1 cellular context compared by ENCODE assay signal in the genomic region with DNA sequence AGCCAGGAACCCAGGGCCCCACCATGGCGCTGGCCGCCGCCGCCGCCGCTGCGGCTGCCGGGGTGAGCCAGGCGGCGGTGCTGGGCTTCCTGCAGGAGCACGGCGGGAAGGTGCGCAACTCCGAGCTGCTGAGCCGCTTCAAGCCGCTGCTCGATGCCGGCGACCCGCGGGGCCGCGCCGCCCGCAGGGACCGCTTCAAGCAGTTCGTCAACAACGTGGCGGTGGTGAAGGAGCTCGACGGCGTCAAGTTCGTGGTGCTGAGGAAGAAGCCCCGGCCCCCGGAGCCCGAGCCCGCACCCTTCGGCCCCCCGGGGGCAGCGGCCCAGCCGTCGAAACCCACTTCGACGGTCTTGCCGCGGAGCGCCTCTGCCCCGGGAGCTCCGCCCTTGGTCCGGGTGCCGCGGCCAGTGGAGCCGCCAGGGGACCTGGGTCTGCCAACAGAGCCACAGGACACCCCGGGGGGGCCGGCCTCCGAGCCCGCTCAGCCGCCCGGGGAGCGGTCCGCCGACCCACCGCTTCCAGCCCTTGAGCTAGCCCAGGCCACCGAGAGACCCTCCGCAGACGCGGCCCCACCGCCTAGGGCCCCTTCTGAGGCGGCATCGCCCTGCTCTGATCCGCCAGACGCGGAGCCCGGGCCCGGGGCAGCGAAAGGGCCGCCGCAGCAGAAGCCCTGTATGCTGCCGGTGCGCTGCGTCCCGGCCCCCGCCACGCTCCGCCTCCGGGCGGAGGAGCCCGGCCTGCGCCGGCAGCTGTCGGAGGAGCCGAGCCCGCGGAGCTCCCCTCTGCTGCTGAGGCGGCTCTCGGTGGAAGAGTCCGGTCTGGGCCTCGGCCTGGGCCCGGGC.
A peak's percentile ranks its signal among the peaks of the same experiment; 100 is the strongest.
TF ChIP-seq lines count a peak whose summit lies in the region.

No MANE protein-coding gene starts in this region.

TF ChIP-seq in GM12878, 131 proteins besides CTCF, POLR2A, EP300 and RAD21:
- TF ChIP-seq, protein P1, sequence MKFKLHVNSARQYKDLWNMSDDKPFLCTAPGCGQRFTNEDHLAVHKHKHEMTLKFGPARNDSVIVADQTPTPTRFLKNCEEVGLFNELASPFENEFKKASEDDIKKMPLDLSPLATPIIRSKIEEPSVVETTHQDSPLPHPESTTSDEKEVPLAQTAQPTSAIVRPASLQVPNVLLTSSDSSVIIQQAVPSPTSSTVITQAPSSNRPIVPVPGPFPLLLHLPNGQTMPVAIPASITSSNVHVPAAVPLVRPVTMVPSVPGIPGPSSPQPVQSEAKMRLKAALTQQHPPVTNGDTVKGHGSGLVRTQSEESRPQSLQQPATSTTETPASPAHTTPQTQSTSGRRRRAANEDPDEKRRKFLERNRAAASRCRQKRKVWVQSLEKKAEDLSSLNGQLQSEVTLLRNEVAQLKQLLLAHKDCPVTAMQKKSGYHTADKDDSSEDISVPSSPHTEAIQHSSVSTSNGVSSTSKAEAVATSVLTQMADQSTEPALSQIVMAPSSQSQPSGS (IDR thresholded peaks at IDR 0.05; ENCODE audit: low read length): no peak
- TF ChIP-seq EZH2 (IDR thresholded peaks at IDR 0.05; ENCODE audit: borderline replicate concordance, control insufficient read depth, low read depth, low read length) (no peak), ZNF207 (IDR thresholded peaks at IDR 0.05; ENCODE audit: borderline replicate concordance) (no peak), BCL11A (IDR thresholded peaks at IDR 0.05; ENCODE audit: low read depth, low read length) (no peak), HDGF (IDR thresholded peaks at IDR 0.05) (no peak), GATAD2B (conservative IDR thresholded peaks at IDR 0.05; ENCODE audit: low read depth) (peak; percentile 67; the same call in 1 of the 2 replicates), NFIC (IDR thresholded peaks at IDR 0.05; ENCODE audit: low read depth, low read length) (no peak), IRF4 (IDR thresholded peaks at IDR 0.05; ENCODE audit: low read depth, low read length) (no peak), ASH2L (IDR thresholded peaks at IDR 0.05; ENCODE audit: borderline replicate concordance, low read depth) (no peak), BACH1 (IDR thresholded peaks at IDR 0.05; ENCODE audit: borderline replicate concordance) (0 out of 2 replicates have a peak, but pooled peaks have one; percentile 11), SUZ12 (IDR thresholded peaks at IDR 0.05; ENCODE audit: unreplicated experiment) (peak; percentile 32), NR2F1 (conservative IDR thresholded peaks at IDR 0.05) (0 out of 2 replicates have a peak, but pooled peaks have one; percentile 22), RB1 (IDR thresholded peaks at IDR 0.05; ENCODE audit: borderline replicate concordance) (no peak), IKZF1 (conservative IDR thresholded peaks at IDR 0.05) (peak; percentile 92), BHLHE40 (IDR thresholded peaks at IDR 0.05; ENCODE audit: borderline replicate concordance in 1 of 2, low read depth in 2 of 2, low read length in 1 of 2) (0 out of 4 replicates have a peak, but pooled peaks of 1 of the 2 experiments have one; percentile 8)
- TF ChIP-seq, protein P2, sequence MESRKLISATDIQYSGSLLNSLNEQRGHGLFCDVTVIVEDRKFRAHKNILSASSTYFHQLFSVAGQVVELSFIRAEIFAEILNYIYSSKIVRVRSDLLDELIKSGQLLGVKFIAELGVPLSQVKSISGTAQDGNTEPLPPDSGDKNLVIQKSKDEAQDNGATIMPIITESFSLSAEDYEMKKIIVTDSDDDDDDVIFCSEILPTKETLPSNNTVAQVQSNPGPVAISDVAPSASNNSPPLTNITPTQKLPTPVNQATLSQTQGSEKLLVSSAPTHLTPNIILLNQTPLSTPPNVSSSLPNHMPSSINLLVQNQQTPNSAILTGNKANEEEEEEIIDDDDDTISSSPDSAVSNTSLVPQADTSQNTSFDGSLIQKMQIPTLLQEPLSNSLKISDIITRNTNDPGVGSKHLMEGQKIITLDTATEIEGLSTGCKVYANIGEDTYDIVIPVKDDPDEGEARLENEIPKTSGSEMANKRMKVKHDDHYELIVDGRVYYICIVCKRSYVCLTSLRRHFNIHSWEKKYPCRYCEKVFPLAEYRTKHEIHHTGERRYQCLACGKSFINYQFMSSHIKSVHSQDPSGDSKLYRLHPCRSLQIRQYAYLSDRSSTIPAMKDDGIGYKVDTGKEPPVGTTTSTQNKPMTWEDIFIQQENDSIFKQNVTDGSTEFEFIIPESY (IDR thresholded peaks at IDR 0.05): no peak
- TF ChIP-seq, protein P3, sequence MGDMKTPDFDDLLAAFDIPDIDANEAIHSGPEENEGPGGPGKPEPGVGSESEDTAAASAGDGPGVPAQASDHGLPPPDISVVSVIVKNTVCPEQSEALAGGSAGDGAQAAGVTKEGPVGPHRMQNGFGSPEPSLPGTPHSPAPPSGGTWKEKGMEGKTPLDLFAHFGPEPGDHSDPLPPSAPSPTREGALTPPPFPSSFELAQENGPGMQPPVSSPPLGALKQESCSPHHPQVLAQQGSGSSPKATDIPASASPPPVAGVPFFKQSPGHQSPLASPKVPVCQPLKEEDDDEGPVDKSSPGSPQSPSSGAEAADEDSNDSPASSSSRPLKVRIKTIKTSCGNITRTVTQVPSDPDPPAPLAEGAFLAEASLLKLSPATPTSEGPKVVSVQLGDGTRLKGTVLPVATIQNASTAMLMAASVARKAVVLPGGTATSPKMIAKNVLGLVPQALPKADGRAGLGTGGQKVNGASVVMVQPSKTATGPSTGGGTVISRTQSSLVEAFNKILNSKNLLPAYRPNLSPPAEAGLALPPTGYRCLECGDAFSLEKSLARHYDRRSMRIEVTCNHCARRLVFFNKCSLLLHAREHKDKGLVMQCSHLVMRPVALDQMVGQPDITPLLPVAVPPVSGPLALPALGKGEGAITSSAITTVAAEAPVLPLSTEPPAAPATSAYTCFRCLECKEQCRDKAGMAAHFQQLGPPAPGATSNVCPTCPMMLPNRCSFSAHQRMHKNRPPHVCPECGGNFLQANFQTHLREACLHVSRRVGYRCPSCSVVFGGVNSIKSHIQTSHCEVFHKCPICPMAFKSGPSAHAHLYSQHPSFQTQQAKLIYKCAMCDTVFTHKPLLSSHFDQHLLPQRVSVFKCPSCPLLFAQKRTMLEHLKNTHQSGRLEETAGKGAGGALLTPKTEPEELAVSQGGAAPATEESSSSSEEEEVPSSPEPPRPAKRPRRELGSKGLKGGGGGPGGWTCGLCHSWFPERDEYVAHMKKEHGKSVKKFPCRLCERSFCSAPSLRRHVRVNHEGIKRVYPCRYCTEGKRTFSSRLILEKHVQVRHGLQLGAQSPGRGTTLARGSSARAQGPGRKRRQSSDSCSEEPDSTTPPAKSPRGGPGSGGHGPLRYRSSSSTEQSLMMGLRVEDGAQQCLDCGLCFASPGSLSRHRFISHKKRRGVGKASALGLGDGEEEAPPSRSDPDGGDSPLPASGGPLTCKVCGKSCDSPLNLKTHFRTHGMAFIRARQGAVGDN (IDR thresholded peaks at IDR 0.05): peak; percentile 33
